In the genomic region with DNA sequence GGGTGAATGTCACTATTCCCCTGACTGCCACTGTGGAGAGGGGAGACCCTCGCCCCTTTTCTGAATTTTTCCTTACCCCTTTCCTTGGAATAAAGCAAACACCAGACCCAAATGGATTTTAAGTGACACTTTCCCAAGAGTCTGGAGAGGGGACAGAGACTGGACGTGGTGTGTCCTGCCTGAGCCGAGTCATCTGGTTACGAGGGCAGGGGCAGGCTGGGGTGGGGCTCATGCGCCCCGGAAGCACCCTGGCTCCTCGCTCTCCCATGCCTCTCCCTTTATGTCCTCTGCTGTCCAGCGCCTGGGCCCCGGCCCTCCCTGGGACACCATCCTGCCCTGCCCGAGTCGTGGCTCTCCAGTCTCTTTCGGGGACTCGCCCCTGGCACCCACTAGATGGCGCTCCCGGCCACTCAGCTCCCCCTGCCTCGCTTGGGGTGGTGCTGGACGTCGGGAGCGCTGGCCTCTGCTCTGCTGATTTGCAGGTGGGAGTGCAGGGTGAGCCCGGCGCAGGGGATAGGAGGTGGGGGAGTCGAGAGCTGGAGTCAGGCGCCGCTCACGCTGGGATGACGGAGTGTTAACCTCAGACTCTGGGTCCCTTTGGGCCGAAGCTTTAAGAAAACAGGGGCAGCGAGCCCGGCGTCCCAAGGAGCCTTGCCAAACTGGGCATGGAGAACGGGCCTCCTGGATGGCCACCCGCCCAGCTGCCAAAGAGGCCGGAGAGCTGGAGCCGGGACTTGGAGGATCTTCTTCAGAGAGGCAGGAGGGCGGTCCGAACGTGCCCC, we compare ENCODE assay signal across 8 cellular contexts.
DNase-seq lines count a peak whose midpoint lies in the region; ATAC-seq, FAIRE-seq and TF ChIP-seq lines count a peak whose summit lies in the region.

No MANE protein-coding gene starts in this region.

- peak overlapping the region; percentile 28 for H3K9ac ChIP-seq in mesenchymal stem cell (ENCODE audit: low read length)

- H4K91ac ChIP-seq in mesenchymal stem cell (ENCODE audit: low read length), result no peak overlapping the region

- no peak overlapping the region for H4K8ac ChIP-seq in mesenchymal stem cell (ENCODE audit: low read length)

- peak overlapping the region; percentile 95 for H3K27ac ChIP-seq in HL-60 (replicated peaks)
- H3K27ac ChIP-seq in mesenchymal stem cell (ENCODE audit: low read length, poor library complexity, severe bottlenecking), result no peak overlapping the region

- H3K36me3 ChIP-seq in mesenchymal stem cell (ENCODE audit: control insufficient read depth in 1 of 2, insufficient read depth in 2 of 2, low read depth in 1 of 2, low read length in 2 of 2), result no peaks in the 10 kb centered on the region

- H2BK120ac ChIP-seq in mesenchymal stem cell (ENCODE audit: low read depth, low read length), result peak overlapping the region; percentile 66

- no peak overlapping the region for H2BK15ac ChIP-seq in mesenchymal stem cell (ENCODE audit: low read depth, poor library complexity, severe bottlenecking)

- no peaks in the 10 kb centered on the region for H3K9me3 Mint-ChIP-seq in activated CD8-positive, alpha-beta memory T cell treated with anti-CD3 and anti-CD28 coated beads, Interleukin-2, amount 10 ng/mL, durations not matched to agents 7 days and 5 days (ENCODE audit: low read depth)
- no peaks in the 10 kb centered on the region for H3K9me3 Mint-ChIP-seq in effector memory CD8-positive, alpha-beta T cell

- TF ChIP-seq CTCF in D721Med (IDR thresholded peaks at IDR 0.05; ENCODE audit: insufficient read depth, missing control alignments) (peak; percentile 69), HL-60 (IDR thresholded peaks at IDR 0.05; ENCODE audit: insufficient read depth, low read length) (peak; percentile 41)

- H3K18ac ChIP-seq in mesenchymal stem cell (ENCODE audit: low read depth in 1 of 2, low read length in 2 of 2), result peak overlapping the region in 1 of 2 experiments; percentile 41

- H3K9me3 ChIP-seq in mesenchymal stem cell (ENCODE audit: control insufficient read depth, low read length), result no peaks in the 10 kb centered on the region

- no peak overlapping the region for H2AK5ac ChIP-seq in mesenchymal stem cell (ENCODE audit: low read length, severe bottlenecking)

- peak; percentile 88 for ATAC-seq in activated CD8-positive, alpha-beta memory T cell treated with anti-CD3 and anti-CD28 coated beads, Interleukin-2, amount 10 ng/mL, durations not matched to agents 7 days and 5 days
- peak; percentile 81 for ATAC-seq in effector memory CD8-positive, alpha-beta T cell (replicated peaks)
- ATAC-seq in GM19397 (IDR thresholded peaks at IDR 0.05; ENCODE audit: unreplicated experiment), result no peak

- H3K4ac ChIP-seq in mesenchymal stem cell (ENCODE audit: low read depth in 1 of 2, low read length in 2 of 2), result no peak overlapping the region

- no peak overlapping the region for H2BK5ac ChIP-seq in mesenchymal stem cell (ENCODE audit: low read depth, low read length, poor library complexity, severe bottlenecking)

- 7% methylated on average over 30 of the region's 37 CpGs for WGBS in mesenchymal stem cell

- H3K14ac ChIP-seq in mesenchymal stem cell (ENCODE audit: low read length in 2 of 2), result no peak overlapping the region

- peaks cover 14% of the 10 kb centered on the region for H3K4me1 ChIP-seq in mesenchymal stem cell (ENCODE audit: control insufficient read depth, insufficient read depth, low read depth, low read length)

- H3K4me1 Mint-ChIP-seq in activated CD8-positive, alpha-beta memory T cell treated with anti-CD3 and anti-CD28 coated beads, Interleukin-2, amount 10 ng/mL, durations not matched to agents 7 days and 5 days, result peaks cover 17% of the 10 kb centered on the region
- H3K4me1 Mint-ChIP-seq in effector memory CD8-positive, alpha-beta T cell (ENCODE audit: low read depth in 2 of 2), result peaks cover 10 to 14% of the 10 kb centered on the region in 2 donors

- no peak overlapping the region for H2AFZ ChIP-seq in mesenchymal stem cell (ENCODE audit: low read depth, low read length)

- peak overlapping the region; percentile 41 for H3K4me3 Mint-ChIP-seq in activated CD8-positive, alpha-beta memory T cell treated with anti-CD3 and anti-CD28 coated beads, Interleukin-2, amount 10 ng/mL, durations not matched to agents 7 days and 5 days
- peak overlapping the region; percentile 88 to 94 for H3K4me3 Mint-ChIP-seq in effector memory CD8-positive, alpha-beta T cell

- H2BK12ac ChIP-seq in mesenchymal stem cell (ENCODE audit: low read length in 2 of 2), result no peak overlapping the region

- no peaks in the 10 kb centered on the region for H3K79me1 ChIP-seq in mesenchymal stem cell (replicated peaks; ENCODE audit: low read length, poor library complexity, severe bottlenecking)

- H3K23ac ChIP-seq in mesenchymal stem cell (ENCODE audit: low read length in 2 of 2), result no peak overlapping the region

- CTCF ChIA-PET in activated CD8-positive, alpha-beta memory T cell treated with anti-CD3 and anti-CD28 coated beads, Interleukin-2, amount 10 ng/mL, durations not matched to agents 7 days and 5 days (lab: Charles Lee), result interaction anchor here (0.6 to 2.9 kb wide), 61 partner anchors 9 to 595 kb away, joined by 3 to 38 read pairs (median 4); partner anchors contain the start of genes MAJIN, PRDX5, RPS6KA4 and TRMT112

- H3K27me3 Mint-ChIP-seq in activated CD8-positive, alpha-beta memory T cell treated with anti-CD3 and anti-CD28 coated beads, Interleukin-2, amount 10 ng/mL, durations not matched to agents 7 days and 5 days, result peaks cover 34% of the 10 kb centered on the region
- H3K27me3 Mint-ChIP-seq in effector memory CD8-positive, alpha-beta T cell, result peaks cover 17 to 67% of the 10 kb centered on the region in 2 donors

- no peak overlapping the region for H3K27ac Mint-ChIP-seq in activated CD8-positive, alpha-beta memory T cell treated with anti-CD3 and anti-CD28 coated beads, Interleukin-2, amount 10 ng/mL, durations not matched to agents 7 days and 5 days
- H3K27ac Mint-ChIP-seq in effector memory CD8-positive, alpha-beta T cell, result peak overlapping the region in 1 of 2 donors; percentile 80

- H3K27me3 ChIP-seq in HL-60 (ENCODE audit: insufficient read depth, poor library complexity, severe bottlenecking), result no peaks in the 10 kb centered on the region
- peaks cover 53 to 78% of the 10 kb centered on the region in 2 experiments for H3K27me3 ChIP-seq in mesenchymal stem cell (ENCODE audit: control insufficient read depth in 1 of 2, insufficient read depth in 1 of 2, low read length in 2 of 2)

- DNase-seq in D721Med (ENCODE audit: insufficient read length, low spot score) (peak; percentile 68), HL-60 (ENCODE audit: low read depth in 1 of 2, low spot score in 1 of 2) (peak; percentile 75 to 89), NOMO-1 (lab: John Stamatoyannopoulos, UW; ENCODE audit: unreplicated experiment in 2 of 2) (peak; percentile 79 to 90), mesenchymal stem cell (peak; percentile 73)
- peak; percentile 81 for DNase-seq in activated CD8-positive, alpha-beta memory T cell treated with anti-CD3 and anti-CD28 coated beads, Interleukin-2, amount 10 ng/mL, durations not matched to agents 7 days and 5 days
- peak; percentile 66 to 72 (median 68) for DNase-seq in effector memory CD8-positive, alpha-beta T cell
- DNase-seq in stimulated activated CD8-positive, alpha-beta memory T cell treated with anti-CD3 and anti-CD28 coated beads, Interleukin-12 subunit alpha, Interleukin-12 subunit beta, amount 100 ng/mL, for 1 hour (ENCODE audit: low read depth), result peak; percentile 49

- peak overlapping the region; percentile 65 for H3K4me2 ChIP-seq in mesenchymal stem cell (ENCODE audit: low read length, poor library complexity, severe bottlenecking)

- no peaks in the 10 kb centered on the region for H3K36me3 Mint-ChIP-seq in activated CD8-positive, alpha-beta memory T cell treated with anti-CD3 and anti-CD28 coated beads, Interleukin-2, amount 10 ng/mL, durations not matched to agents 7 days and 5 days
- no peaks in the 10 kb centered on the region for H3K36me3 Mint-ChIP-seq in effector memory CD8-positive, alpha-beta T cell (ENCODE audit: insufficient read depth)

- FAIRE-seq in D721Med (lab: Jason Lieb, UNC), result no peak

- peak overlapping the region; percentile 35 for H3K4me3 ChIP-seq in HL-60 (replicated peaks; ENCODE audit: insufficient read depth, low read length)
- peak overlapping the region; percentile 20 to 69 for H3K4me3 ChIP-seq in mesenchymal stem cell (ENCODE audit: insufficient read depth in 1 of 2, low read depth in 1 of 2, low read length in 2 of 2)
